ENCODE assay signal across 8 cellular contexts in genomic region chr9:470795-471194, GRCh38. TPM values are rescaled to one million over a fixed set of nuclear protein-coding genes. Genes with fewer than 3 reads are reported as not detected.
DNase-seq lines count a peak whose midpoint lies in the region; ATAC-seq and TF ChIP-seq lines count a peak whose summit lies in the region.

No MANE protein-coding gene starts in this region.

- H3K36me3 Mint-ChIP-seq in MCF 10A (ENCODE audit: insufficient read depth, unreplicated experiment): peaks cover 6% of the 10 kb centered on the region

- H3K36me3 ChIP-seq in HUES48 (ENCODE audit: control insufficient read depth, insufficient read depth, low read length): peaks cover 17% of the 10 kb centered on the region

- H3K27ac Mint-ChIP-seq in MCF 10A (ENCODE audit: low read depth, unreplicated experiment): peak overlapping the region; percentile 86

- H3K27me3 Mint-ChIP-seq in MCF 10A (ENCODE audit: insufficient read depth, unreplicated experiment): no peaks in the 10 kb centered on the region

- peak overlapping the region; percentile 77 for H3K4me3 ChIP-seq in HUES48 (ENCODE audit: low read depth, low read length)
- H3K4me3 ChIP-seq in mononuclear cell (ENCODE audit: low read length): peak overlapping the region; percentile 57

- POLR2A ChIA-PET in MCF 10A (lab: Yijun Ruan, JAX): interaction anchor here (0.6 to 8.3 kb wide), 21 partner anchors 8 to 562 kb away, joined by 3 to 76 read pairs (median 4); partner anchors contain the start of gene KANK1

- H3K9me3 ChIP-seq in HUES48 (ENCODE audit: control insufficient read depth, insufficient read depth, low read length) (no peaks in the 10 kb centered on the region), mononuclear cell (ENCODE audit: low read depth, low read length) (no peaks in the 10 kb centered on the region)

- no peaks in the 10 kb centered on the region for H3K9me3 Mint-ChIP-seq in MCF 10A (ENCODE audit: unreplicated experiment)

- no peak for ATAC-seq in GM21825 (IDR thresholded peaks at IDR 0.05; ENCODE audit: unreplicated experiment)

- H3K4me1 ChIP-seq in HUES48 (ENCODE audit: control insufficient read depth, insufficient read depth, low read length) (peaks cover 15% of the 10 kb centered on the region), mononuclear cell (ENCODE audit: insufficient read depth, low read length) (peaks cover 31% of the 10 kb centered on the region)

- peak overlapping the region; percentile 87 for H3K4me3 Mint-ChIP-seq in MCF 10A (ENCODE audit: unreplicated experiment)

- no TSS peak for BruUV-seq in MCF 10A (replicated peaks; lab: Mats Ljungman, UMichigan)

- CTCF ChIA-PET in MCF 10A (lab: Yijun Ruan, JAX): interaction anchor here (0.5 to 1.7 kb wide), 11 partner anchors 8 to 534 kb away, joined by 3 to 7 read pairs (median 5); no protein-coding TSS in a partner anchor

- intact Hi-C loops in MCF 10A (cut with micrococcal nuclease): no loop called here

- peaks cover 22% of the 10 kb centered on the region for H3K4me1 Mint-ChIP-seq in MCF 10A (ENCODE audit: insufficient read depth, unreplicated experiment)

- no peaks in the 10 kb centered on the region for H3K27me3 ChIP-seq in HUES48 (ENCODE audit: control insufficient read depth, insufficient read depth, low read length)
- H3K27me3 ChIP-seq in mononuclear cell (ENCODE audit: insufficient read depth, low read length): no peaks in the 10 kb centered on the region

- no peak for TF ChIP-seq CTCF in 22Rv1 (IDR thresholded peaks at IDR 0.05)
- no peak for TF ChIP-seq CTCF in MCF 10A (IDR thresholded peaks at IDR 0.05; ENCODE audit: unreplicated experiment)

- H3K9ac ChIP-seq in HUES48 (ENCODE audit: low read depth, low read length): no peak overlapping the region

- DNase-seq in MCF 10A (ENCODE audit: unreplicated experiment) (peak; percentile 40), NCI-H526 (lab: John Stamatoyannopoulos, UW) (no peak), NCI-H69 (lab: John Stamatoyannopoulos, UW) (no peak), H4 (ENCODE audit: low spot score) (no peak)

- H3K27ac ChIP-seq in 22Rv1: peak overlapping the region; percentile 75
- H3K27ac ChIP-seq in HUES48 (ENCODE audit: low read depth, low read length): no peak overlapping the region

RNA-seq across cellular contexts. Expression of gene KANK1, which starts 33.7 kb away (rescaled TPM):
- total RNA-seq in MCF 10A (2022): 46.0 and 56.1 TPM in 2 replicates
- total RNA-seq in mononuclear cell: 16.4 TPM
- total RNA-seq in H4 (2014; rRNA removed; shearing (Covaris generic)): 12.9 and 19.3 TPM in 2 replicates
